11 cellular contexts compared by ENCODE assay signal in the genomic region with DNA sequence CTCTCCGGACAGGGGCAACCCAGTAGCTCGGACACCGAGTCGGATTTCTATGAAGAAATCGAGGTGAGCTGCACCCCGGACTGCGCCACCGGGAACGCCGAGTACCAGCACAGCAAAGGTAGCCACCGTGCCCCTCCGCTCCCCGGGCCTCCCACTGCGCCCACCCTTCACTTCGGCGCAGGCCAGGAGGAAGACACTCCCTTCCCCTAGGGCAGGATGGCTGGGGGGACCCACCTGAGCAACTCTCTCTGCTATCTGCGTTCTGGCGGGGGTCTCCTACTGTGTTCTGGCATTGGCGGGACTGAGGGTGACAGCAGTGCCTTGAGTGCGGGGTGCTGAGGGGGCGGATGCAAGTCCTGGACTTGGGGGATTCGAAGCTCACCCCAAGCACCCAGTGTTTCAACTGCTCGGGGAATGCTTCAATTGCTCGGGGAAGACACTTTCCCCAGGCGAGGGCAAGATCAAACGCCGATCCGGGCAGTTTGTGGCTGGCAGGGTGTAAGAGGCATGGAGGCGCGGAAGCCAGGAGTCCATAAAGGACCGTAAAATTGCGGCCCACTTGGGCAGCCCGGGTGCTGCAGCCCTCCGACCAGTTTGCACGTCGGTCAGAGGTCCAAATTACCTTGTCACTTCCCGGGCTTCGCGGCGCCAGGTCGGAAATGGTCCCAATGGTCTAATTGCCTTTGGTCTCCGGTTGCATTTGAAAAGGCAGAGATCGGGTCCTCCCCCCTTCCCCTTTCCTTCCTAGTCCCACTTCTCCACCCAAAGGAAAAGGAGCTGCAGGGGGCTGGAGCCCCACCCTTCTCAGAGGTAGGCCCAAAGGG. TPM values are rescaled to one million over a fixed set of nuclear protein-coding genes. Genes with fewer than 3 reads are reported as not detected.
DNase-seq lines count a peak whose midpoint lies in the region; ATAC-seq and TF ChIP-seq lines count a peak whose summit lies in the region.
"Had no signal": no experiment of that assay in that cellular context is flagged by ENCODE, and none has a peak within 500 bp of the region (broad histone marks: within the 10 kb centered on the region; RNA-seq: fewer than 3 reads in every experiment).

No MANE protein-coding gene starts in this region.

- H3K9me3 ChIP-seq in adipocyte (ENCODE audit: control insufficient read depth, low read length): no peaks in the 10 kb centered on the region

- DNase-seq in natural killer cell treated with Interleukin-12 subunit alpha and Interleukin-12 subunit beta and Interleukin-15 and Interleukin-18, amount 100 ng/mL, for 72 hours (ENCODE audit: low spot score): no peak
- DNase-seq in natural killer cell (no peak), adipocyte (ENCODE audit: low read depth) (no peak), pons (ENCODE audit: low spot score) (no peak), activated gamma-delta T cell treated with Interleukin-2 at 50 U/mL for 16 hours (no peak)
- DNase-seq: activated gamma-delta T cell, midbrain had no signal

- intact Hi-C loops in natural killer cell (cut with micrococcal nuclease): loop anchor here (5.0 to 10.0 kb wide), 3 partner anchors 41 to 1386 kb away; partner anchors contain the start of genes HOXA13 and HOXA9

- H3K9me3 Mint-ChIP-seq in natural killer cell treated with Interleukin-12 subunit alpha and Interleukin-12 subunit beta and Interleukin-15 and Interleukin-18, amount 100 ng/mL, for 72 hours: no peaks in the 10 kb centered on the region
- H3K9me3 Mint-ChIP-seq in natural killer cell: no peaks in the 10 kb centered on the region
- H3K9me3 Mint-ChIP-seq in nephron: peaks cover 7% of the 10 kb centered on the region

- peaks cover 6% of the 10 kb centered on the region in 2 donors for H3K4me1 Mint-ChIP-seq in natural killer cell treated with Interleukin-12 subunit alpha and Interleukin-12 subunit beta and Interleukin-15 and Interleukin-18, amount 100 ng/mL, for 72 hours (ENCODE audit: low read depth in 2 of 2)
- H3K4me1 Mint-ChIP-seq in natural killer cell: peaks cover 0 to 5% of the 10 kb centered on the region in 2 donors
- peaks cover 34% of the 10 kb centered on the region for H3K4me1 Mint-ChIP-seq in nephron

- peaks cover 13% of the 10 kb centered on the region for H3K4me1 ChIP-seq in adipocyte (ENCODE audit: control insufficient read depth, insufficient read depth, low read length)

- no peak overlapping the region for H3K9ac ChIP-seq in adipocyte (ENCODE audit: low read length)

- H3K4me3 Mint-ChIP-seq in natural killer cell treated with Interleukin-12 subunit alpha and Interleukin-12 subunit beta and Interleukin-15 and Interleukin-18, amount 100 ng/mL, for 72 hours: peak overlapping the region; percentile 59
- H3K4me3 Mint-ChIP-seq in natural killer cell (no peak overlapping the region), nephron (peak overlapping the region; percentile 69 to 78 (median 76))

- ATAC-seq in natural killer cell treated with Interleukin-12 subunit alpha and Interleukin-12 subunit beta and Interleukin-15 and Interleukin-18, amount 100 ng/mL, for 72 hours: no peak
- ATAC-seq in natural killer cell: no peak
- no peak for ATAC-seq in HG03354 (IDR thresholded peaks at IDR 0.05; ENCODE audit: poor library complexity, severe bottlenecking, unreplicated experiment)
- ATAC-seq in GM19351 (IDR thresholded peaks at IDR 0.05; ENCODE audit: unreplicated experiment): no peak

- no peaks in the 10 kb centered on the region for H3K36me3 Mint-ChIP-seq in natural killer cell treated with Interleukin-12 subunit alpha and Interleukin-12 subunit beta and Interleukin-15 and Interleukin-18, amount 100 ng/mL, for 72 hours
- H3K36me3 Mint-ChIP-seq in natural killer cell (no peaks in the 10 kb centered on the region), nephron (ENCODE audit: low read depth) (no peaks in the 10 kb centered on the region)

- TF ChIP-seq CTCF in natural killer cell (IDR thresholded peaks at IDR 0.05): no peak
- TF ChIP-seq CTCF in nephron (IDR thresholded peaks at IDR 0.05; ENCODE audit: unreplicated experiment in 3 of 3): no peak

- H3K36me3 ChIP-seq in adipocyte (ENCODE audit: control insufficient read depth, insufficient read depth, low read length, severe bottlenecking): no peaks in the 10 kb centered on the region

- peaks cover 87% of the 10 kb centered on the region for H3K27me3 ChIP-seq in adipocyte (replicated peaks; ENCODE audit: control insufficient read depth, insufficient read depth, low read length)

- no peak overlapping the region for H3K27ac Mint-ChIP-seq in natural killer cell treated with Interleukin-12 subunit alpha and Interleukin-12 subunit beta and Interleukin-15 and Interleukin-18, amount 100 ng/mL, for 72 hours
- H3K27ac Mint-ChIP-seq in natural killer cell: no peak overlapping the region
- H3K27ac Mint-ChIP-seq in nephron: no peak overlapping the region

- H3K4me3 ChIP-seq in adipocyte (ENCODE audit: low read length): peak overlapping the region; percentile 31

- H3K27me3 Mint-ChIP-seq in natural killer cell treated with Interleukin-12 subunit alpha and Interleukin-12 subunit beta and Interleukin-15 and Interleukin-18, amount 100 ng/mL, for 72 hours: peaks cover 51 to 75% of the 10 kb centered on the region in 2 donors
- H3K27me3 Mint-ChIP-seq in natural killer cell (ENCODE audit: low read depth in 2 of 2) (peaks cover 67 to 74% of the 10 kb centered on the region in 2 donors), nephron (ENCODE audit: low read depth) (peaks cover 99% of the 10 kb centered on the region)

RNA-seq across cellular contexts. Expression of gene EVX1, which starts 0.9 kb away (rescaled TPM):
- not detected for total RNA-seq in natural killer cell treated with Interleukin-12 subunit alpha and Interleukin-12 subunit beta and Interleukin-15 and Interleukin-18, amount 100 ng/mL, for 72 hours
- not detected for total RNA-seq in natural killer cell
- total RNA-seq: dermis microvascular lymphatic vessel endothelial cell had no signal

RNA-seq across cellular contexts. Expression of gene HOXA13, which starts 43.7 kb away (rescaled TPM):
- total RNA-seq in natural killer cell treated with Interleukin-12 subunit alpha and Interleukin-12 subunit beta and Interleukin-15 and Interleukin-18, amount 100 ng/mL, for 72 hours: not detected
- not detected for total RNA-seq in natural killer cell
- total RNA-seq: dermis microvascular lymphatic vessel endothelial cell had no signal

RNA-seq across cellular contexts. Expression of gene HOXA11, which starts 58.5 kb away (rescaled TPM):
- under 1 TPM; 0.20 to 0.76 TPM for total RNA-seq in natural killer cell treated with Interleukin-12 subunit alpha and Interleukin-12 subunit beta and Interleukin-15 and Interleukin-18, amount 100 ng/mL, for 72 hours
- total RNA-seq in natural killer cell: not detected
